Comparison of ENCODE assay signal across 32 cellular contexts in the genomic region with DNA sequence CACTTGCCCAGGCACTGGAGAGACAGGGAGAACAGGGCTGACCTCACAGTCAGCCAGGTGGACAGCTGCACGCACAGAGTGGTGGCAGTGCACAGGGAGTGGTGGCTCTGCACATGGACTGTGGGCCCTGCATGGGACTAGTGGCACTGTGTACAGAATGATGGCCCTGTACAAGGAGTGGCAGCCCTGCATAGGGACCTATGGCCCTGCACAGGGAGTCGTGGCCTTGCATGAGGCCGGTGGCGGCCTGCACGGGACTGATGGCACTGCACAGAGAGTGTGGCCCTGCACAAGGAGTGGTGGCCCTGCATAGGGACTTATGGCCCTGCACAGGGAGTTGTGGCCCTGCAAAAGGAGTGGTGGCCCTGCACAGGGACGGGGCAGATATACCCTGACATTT. TPM values are rescaled to one million over a fixed set of nuclear protein-coding genes. Genes with fewer than 3 reads are reported as not detected.
"Had no signal": no experiment of that assay in that cellular context is flagged by ENCODE, and none has a peak within 500 bp of the region (broad histone marks: within the 10 kb centered on the region; RNA-seq: fewer than 3 reads in every experiment).

No MANE protein-coding gene starts in this region.

- ATAC-seq: left cardiac atrium, left lung, mucosa of descending colon, sciatic nerve had no signal

- H3K4me1 ChIP-seq: heart right ventricle, left lung, testis, tibial artery, uterus had no signal

- H3K9me3 ChIP-seq: esophagus squamous epithelium, heart right ventricle, left lung, mucosa of descending colon, ovary, testis, tibial artery, uterus had no signal

- H3K4me2 ChIP-seq: smooth muscle cell had no signal

- H3K27ac ChIP-seq: coronary artery, esophagus squamous epithelium, heart right ventricle, left lung, ovary, testis, tibial artery, uterus had no signal

- H3K36me3 ChIP-seq: esophagus squamous epithelium, heart right ventricle, left lung, ovary, tibial artery, uterus had no signal

- DNase-seq: dermis blood vessel endothelial cell; effector memory CD4-positive, alpha-beta T cell; esophagus squamous epithelium; foreskin melanocyte; glutamatergic neuron; heart right ventricle; hippocampal formation; left cardiac atrium; left lung; mesenchymal stem cell; mucosa of descending colon; naive B cell; occipital lobe; ovary; retina; stimulated activated CD4-positive, alpha-beta T cell treated with anti-CD3 and anti-CD28 coated beads, Interleukin-4, amount 100 ng/mL, for 4 hours; stimulated activated naive CD4-positive, alpha-beta T cell; substantia nigra; testis; tibial artery; uterus had no signal

- H3K27me3 ChIP-seq: ovary, testis, uterus had no signal

- FAIRE-seq: endothelial cell of umbilical vein, islet of Langerhans had no signal

- H3K4me3 ChIP-seq: coronary artery, esophagus squamous epithelium, heart right ventricle, left lung, mucosa of descending colon, ovary, smooth muscle cell, testis, tibial artery, uterus had no signal

RNA-seq across cellular contexts. Expression of a gene that starts 19.1 kb away (rescaled TPM):
- total RNA-seq: occipital lobe had no signal
- polyA plus RNA-seq: neural cell had no signal

RNA-seq across cellular contexts. Expression of a gene that starts 46.0 kb away (rescaled TPM):
- total RNA-seq: dermis blood vessel endothelial cell, endothelial cell of umbilical vein, epithelial cell of proximal tubule, esophagus squamous epithelium, heart right ventricle, kidney epithelial cell, left cardiac atrium, left lung, lung microvascular endothelial cell, mesothelial cell of epicardium, mucosa of descending colon, pulmonary artery endothelial cell, sciatic nerve, smooth muscle cell, uterus had no signal
- polyA plus RNA-seq: endothelial cell of umbilical vein, neural cell, ovary, smooth muscle cell had no signal
